1 cellular context compared by ENCODE assay signal in the genomic region with DNA sequence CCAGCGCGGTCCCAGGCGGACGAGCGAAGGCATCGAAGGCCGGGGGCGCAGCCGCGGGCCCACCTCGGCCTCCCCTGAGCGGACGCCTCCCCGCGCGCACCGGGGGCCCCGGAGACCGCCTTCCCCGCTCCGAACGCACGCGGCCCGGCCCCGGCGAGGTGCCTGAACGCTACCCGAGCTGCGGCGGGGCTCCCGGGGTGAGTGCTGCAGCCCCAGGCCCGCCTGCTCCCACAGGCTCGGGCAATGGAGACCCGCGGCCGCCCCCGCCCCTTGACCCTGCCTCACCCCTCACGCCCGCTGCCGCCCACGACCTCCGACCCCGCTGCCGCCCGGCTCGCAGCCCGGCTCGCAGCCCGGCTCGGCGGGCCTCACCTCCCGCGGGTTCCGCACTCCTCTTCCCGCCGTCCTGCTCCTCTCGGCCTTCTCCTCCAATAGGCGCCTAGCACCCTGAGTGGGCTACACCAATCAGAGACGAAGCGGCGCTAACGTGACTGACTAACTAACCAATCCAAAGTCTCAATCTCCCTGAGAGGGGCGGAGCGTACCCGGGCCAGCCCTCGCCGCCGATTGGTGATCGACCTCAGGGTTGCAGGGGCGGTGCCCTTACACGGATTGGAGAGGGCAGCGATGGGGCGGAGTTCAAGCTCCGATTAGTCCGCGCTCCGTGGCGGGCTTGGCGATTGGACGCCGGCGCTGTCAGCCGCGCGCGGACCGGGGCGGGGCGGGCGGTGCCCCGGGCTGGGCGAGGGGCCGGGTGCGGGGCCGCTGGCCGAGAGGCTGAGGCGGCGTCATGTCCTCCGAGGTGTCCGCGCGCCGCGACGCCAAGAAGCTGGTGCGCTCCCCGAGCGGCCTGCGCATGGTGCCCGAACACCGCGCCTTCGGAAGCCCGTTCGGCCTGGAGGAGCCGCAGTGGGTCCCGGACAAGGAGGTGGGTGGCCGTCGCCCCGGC.
TF ChIP-seq lines count a peak whose summit lies in the region.

Gene XRCC3, minus strand, starts transcription at position 400 of the 949 bp plus-strand sequence. CDS start 4,364 bp downstream, outside the sequence.
Gene ZFYVE21, plus strand, starts transcription at position 759 of the 949 bp plus-strand sequence. Its CDS starts 32 bp downstream, at position 791.

TF ChIP-seq in K562, 482 proteins besides CTCF, POLR2A, EP300 and RAD21 (continued from another document and continues in another):
- TF ChIP-seq, protein P1, sequence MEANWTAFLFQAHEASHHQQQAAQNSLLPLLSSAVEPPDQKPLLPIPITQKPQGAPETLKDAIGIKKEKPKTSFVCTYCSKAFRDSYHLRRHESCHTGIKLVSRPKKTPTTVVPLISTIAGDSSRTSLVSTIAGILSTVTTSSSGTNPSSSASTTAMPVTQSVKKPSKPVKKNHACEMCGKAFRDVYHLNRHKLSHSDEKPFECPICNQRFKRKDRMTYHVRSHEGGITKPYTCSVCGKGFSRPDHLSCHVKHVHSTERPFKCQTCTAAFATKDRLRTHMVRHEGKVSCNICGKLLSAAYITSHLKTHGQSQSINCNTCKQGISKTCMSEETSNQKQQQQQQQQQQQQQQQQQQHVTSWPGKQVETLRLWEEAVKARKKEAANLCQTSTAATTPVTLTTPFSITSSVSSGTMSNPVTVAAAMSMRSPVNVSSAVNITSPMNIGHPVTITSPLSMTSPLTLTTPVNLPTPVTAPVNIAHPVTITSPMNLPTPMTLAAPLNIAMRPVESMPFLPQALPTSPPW (CRISPR knock-in tag; IDR thresholded peaks at IDR 0.05) = peak; percentile 85
- TF ChIP-seq DIDO1 (tag; IDR thresholded peaks at IDR 0.05; ENCODE audit: low read depth) (no peak), ZNF699 (CRISPR knock-in tag; IDR thresholded peaks at IDR 0.05; ENCODE audit: insufficient replicate concordance) (no peak), ZNF384 (IDR thresholded peaks at IDR 0.05; ENCODE audit: low read depth, low read length) (no peak), SUPT5H (IDR thresholded peaks at IDR 0.05) (peak; percentile 42; the same call in 1 of the 2 replicates), HBP1 (CRISPR knock-in tag; IDR thresholded peaks at IDR 0.05) (no peak), ZNF785 (CRISPR knock-in tag; IDR thresholded peaks at IDR 0.05) (no peak), CBFA2T2 (conservative IDR thresholded peaks at IDR 0.05) (no peak), CEBPG (CRISPR knock-in tag; IDR thresholded peaks at IDR 0.05) (no peak), CEBPG (tag; conservative IDR thresholded peaks at IDR 0.05 in 1 of 2, IDR thresholded peaks at IDR 0.05 in 1 of 2) (no peak), SETDB1 (IDR thresholded peaks at IDR 0.05; ENCODE audit: low read length) (no peak), ZNF436 (CRISPR knock-in tag; IDR thresholded peaks at IDR 0.05) (no peak), NCOA2 (IDR thresholded peaks at IDR 0.05; ENCODE audit: partially characterized antibody in 2 of 2) (no peak), GABPB2 (CRISPR knock-in tag; conservative IDR thresholded peaks at IDR 0.05) (no peak), HDAC3 (IDR thresholded peaks at IDR 0.05; ENCODE audit: borderline replicate concordance, partially characterized antibody) (no peak), POLR2AphosphoS5 (IDR thresholded peaks at IDR 0.05; ENCODE audit: control insufficient read depth, insufficient read depth, low read depth, low read length) (peak; percentile 46; the same call in 1 of the 2 replicates), MAFG (tag; conservative IDR thresholded peaks at IDR 0.05) (no peak), ATF6 (CRISPR knock-in tag; IDR thresholded peaks at IDR 0.05) (no peak), CXXC5 (CRISPR knock-in tag; IDR thresholded peaks at IDR 0.05) (peak; percentile 58), ATF1 (CRISPR knock-in tag; IDR thresholded peaks at IDR 0.05) (no peak), ATF1 (tag; IDR thresholded peaks at IDR 0.05) (peak; percentile 78), SREBF2 (CRISPR knock-in tag; IDR thresholded peaks at IDR 0.05) (no peak), FOXK2 (conservative IDR thresholded peaks at IDR 0.05 in 1 of 2, IDR thresholded peaks at IDR 0.05 in 1 of 2; ENCODE audit: low read depth in 2 of 2) (no peak), SIN3A (IDR thresholded peaks at IDR 0.05; ENCODE audit: borderline replicate concordance in 2 of 2, control insufficient read depth in 1 of 2, low read depth in 2 of 2, low read length in 2 of 2) (peak in 1 of 2 experiments; percentile 47; a peak in 2 of 4 replicates), ZBTB8A (IDR thresholded peaks at IDR 0.05; ENCODE audit: partially characterized antibody) (no peak), NFYB (IDR thresholded peaks at IDR 0.05; ENCODE audit: extremely low read depth, insufficient read length) (peak; percentile 91), NBN (IDR thresholded peaks at IDR 0.05; ENCODE audit: low read depth) (no peak), ZNF707 (CRISPR knock-in tag; conservative IDR thresholded peaks at IDR 0.05) (no peak), TBL1XR1 (IDR thresholded peaks at IDR 0.05; ENCODE audit: low read length in 2 of 2) (no peak), EHMT2 (IDR thresholded peaks at IDR 0.05) (no peak), SAFB2 (IDR thresholded peaks at IDR 0.05; ENCODE audit: borderline replicate concordance, low read depth, low read length, severe bottlenecking) (no peak), ZBTB17 (CRISPR knock-in tag; IDR thresholded peaks at IDR 0.05) (no peak), THAP12 (CRISPR knock-in tag; IDR thresholded peaks at IDR 0.05) (peak; percentile 34; the same call in 1 of the 2 replicates), MAZ (CRISPR knock-in tag; conservative IDR thresholded peaks at IDR 0.05 in 1 of 2, IDR thresholded peaks at IDR 0.05 in 1 of 2) (peak; percentile 17 to 45; a peak in 2 of 4 replicates)
- TF ChIP-seq, protein P2, sequence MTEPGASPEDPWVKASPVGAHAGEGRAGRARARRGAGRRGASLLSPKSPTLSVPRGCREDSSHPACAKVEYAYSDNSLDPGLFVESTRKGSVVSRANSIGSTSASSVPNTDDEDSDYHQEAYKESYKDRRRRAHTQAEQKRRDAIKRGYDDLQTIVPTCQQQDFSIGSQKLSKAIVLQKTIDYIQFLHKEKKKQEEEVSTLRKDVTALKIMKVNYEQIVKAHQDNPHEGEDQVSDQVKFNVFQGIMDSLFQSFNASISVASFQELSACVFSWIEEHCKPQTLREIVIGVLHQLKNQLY (CRISPR knock-in tag; conservative IDR thresholded peaks at IDR 0.05) = no peak
- TF ChIP-seq, protein P3, sequence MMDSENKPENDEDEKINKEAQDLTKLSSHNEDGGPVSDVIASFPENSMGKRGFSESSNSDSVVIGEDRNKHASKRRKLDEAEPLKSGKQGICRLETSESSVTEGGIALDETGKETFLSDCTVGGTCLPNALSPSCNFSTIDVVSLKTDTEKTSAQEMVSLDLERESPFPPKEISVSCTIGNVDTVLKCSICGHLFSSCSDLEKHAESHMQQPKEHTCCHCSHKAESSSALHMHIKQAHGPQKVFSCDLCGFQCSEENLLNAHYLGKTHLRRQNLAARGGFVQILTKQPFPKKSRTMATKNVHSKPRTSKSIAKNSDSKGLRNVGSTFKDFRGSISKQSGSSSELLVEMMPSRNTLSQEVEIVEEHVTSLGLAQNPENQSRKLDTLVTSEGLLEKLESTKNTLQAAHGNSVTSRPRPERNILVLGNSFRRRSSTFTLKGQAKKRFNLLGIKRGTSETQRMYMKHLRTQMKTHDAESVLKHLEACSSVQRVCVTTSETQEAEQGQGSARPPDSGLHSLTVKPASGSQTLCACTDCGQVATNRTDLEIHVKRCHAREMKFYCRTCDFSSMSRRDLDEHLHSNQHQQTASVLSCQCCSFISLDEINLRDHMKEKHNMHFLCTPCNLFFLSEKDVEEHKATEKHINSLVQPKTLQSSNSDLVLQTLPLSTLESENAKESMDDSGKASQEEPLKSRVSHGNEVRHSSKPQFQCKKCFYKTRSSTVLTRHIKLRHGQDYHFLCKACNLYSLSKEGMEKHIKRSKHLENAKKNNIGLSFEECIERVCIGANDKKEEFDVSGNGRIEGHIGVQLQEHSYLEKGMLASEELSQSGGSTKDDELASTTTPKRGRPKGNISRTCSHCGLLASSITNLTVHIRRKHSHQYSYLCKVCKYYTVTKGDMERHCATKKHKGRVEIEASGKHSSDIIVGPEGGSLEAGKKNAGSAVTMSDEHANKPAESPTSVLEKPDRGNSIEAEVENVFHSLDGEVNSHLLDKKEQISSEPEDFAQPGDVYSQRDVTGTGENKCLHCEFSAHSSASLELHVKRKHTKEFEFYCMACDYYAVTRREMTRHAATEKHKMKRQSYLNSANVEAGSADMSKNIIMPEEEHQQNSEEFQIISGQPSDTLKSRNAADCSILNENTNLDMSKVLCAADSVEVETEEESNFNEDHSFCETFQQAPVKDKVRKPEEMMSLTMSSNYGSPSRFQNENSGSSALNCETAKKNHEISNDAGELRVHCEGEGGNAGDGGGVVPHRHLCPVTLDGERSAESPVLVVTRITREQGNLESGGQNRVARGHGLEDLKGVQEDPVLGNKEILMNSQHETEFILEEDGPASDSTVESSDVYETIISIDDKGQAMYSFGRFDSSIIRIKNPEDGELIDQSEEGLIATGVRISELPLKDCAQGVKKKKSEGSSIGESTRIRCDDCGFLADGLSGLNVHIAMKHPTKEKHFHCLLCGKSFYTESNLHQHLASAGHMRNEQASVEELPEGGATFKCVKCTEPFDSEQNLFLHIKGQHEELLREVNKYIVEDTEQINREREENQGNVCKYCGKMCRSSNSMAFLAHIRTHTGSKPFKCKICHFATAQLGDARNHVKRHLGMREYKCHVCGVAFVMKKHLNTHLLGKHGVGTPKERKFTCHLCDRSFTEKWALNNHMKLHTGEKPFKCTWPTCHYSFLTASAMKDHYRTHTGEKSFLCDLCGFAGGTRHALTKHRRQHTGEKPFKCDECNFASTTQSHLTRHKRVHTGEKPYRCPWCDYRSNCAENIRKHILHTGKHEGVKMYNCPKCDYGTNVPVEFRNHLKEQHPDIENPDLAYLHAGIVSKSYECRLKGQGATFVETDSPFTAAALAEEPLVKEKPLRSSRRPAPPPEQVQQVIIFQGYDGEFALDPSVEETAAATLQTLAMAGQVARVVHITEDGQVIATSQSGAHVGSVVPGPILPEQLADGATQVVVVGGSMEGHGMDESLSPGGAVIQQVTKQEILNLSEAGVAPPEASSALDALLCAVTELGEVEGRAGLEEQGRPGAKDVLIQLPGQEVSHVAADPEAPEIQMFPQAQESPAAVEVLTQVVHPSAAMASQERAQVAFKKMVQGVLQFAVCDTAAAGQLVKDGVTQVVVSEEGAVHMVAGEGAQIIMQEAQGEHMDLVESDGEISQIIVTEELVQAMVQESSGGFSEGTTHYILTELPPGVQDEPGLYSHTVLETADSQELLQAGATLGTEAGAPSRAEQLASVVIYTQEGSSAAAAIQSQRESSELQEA (IDR thresholded peaks at IDR 0.05; ENCODE audit: low read depth) = no peak
